In genomic region chr10:60389413-60390009, GRCh38 we compare ENCODE assay signal across 10 cellular contexts. TPM values are rescaled to one million over a fixed set of nuclear protein-coding genes. Genes with fewer than 3 reads are reported as not detected.
DNase-seq lines count a peak whose midpoint lies in the region; TF ChIP-seq lines count a peak whose summit lies in the region.
"Had no signal": no experiment of that assay in that cellular context is flagged by ENCODE, and none has a peak within 500 bp of the region (broad histone marks: within the 10 kb centered on the region; RNA-seq: fewer than 3 reads in every experiment).

ANK3 (minus strand) TSS chr10:60389875; CDS start chr10:60389538, 337 bp downstream.

- intact Hi-C loops in T-helper 1 cell treated with Interleukin-12 subunit alpha and Interleukin-12 subunit beta and Interleukin-4 antibody, amounts not matched to agents 30 ng/mL and 1 ng/mL, for 36 hours (cut with micrococcal nuclease): no loop called here

- H3K27ac ChIP-seq in cingulate gyrus (ENCODE audit: low read depth, low read length) (peak within 1 kb of the TSS; percentile 82), coronary artery (no peak within 1 kb of the TSS)

- peak within 1 kb of the TSS; percentile 53 for H3K27ac Mint-ChIP-seq in type B pancreatic cell
- H3K27ac Mint-ChIP-seq: activated naive CD8-positive, alpha-beta T cell had no signal

- no peaks in the 10 kb centered on the region for H3K36me3 Mint-ChIP-seq in type B pancreatic cell
- H3K36me3 Mint-ChIP-seq: activated naive CD8-positive, alpha-beta T cell had no signal

- no peak for DNase-seq in T-helper 1 cell
- no peak for DNase-seq in mucosa of gallbladder (ENCODE audit: low spot score)
- DNase-seq in type B pancreatic cell (ENCODE audit: extremely low spot score, unreplicated experiment): no peak
- no peak for DNase-seq in RPMI8226
- no peak for DNase-seq in DMS 273 (lab: John Stamatoyannopoulos, UW; ENCODE audit: unreplicated experiment)
- no peak for DNase-seq in coronary artery (ENCODE audit: low spot score)
- DNase-seq: stimulated activated CD4-positive, alpha-beta T cell treated with anti-CD3 and anti-CD28 coated beads, Interleukin-4, amount 100 ng/mL, for 1 hour had no signal

- H3K4me1 Mint-ChIP-seq in type B pancreatic cell (ENCODE audit: unreplicated experiment): peaks cover 33% of the 10 kb centered on the region

- no peaks in the 10 kb centered on the region for H3K9me3 Mint-ChIP-seq in type B pancreatic cell

- no peak for TF ChIP-seq CTCF in type B pancreatic cell (conservative IDR thresholded peaks at IDR 0.05)
- no peak for TF ChIP-seq CTCF in coronary artery (IDR thresholded peaks at IDR 0.05)

- no peak within 1 kb of the TSS for H3K4me3 ChIP-seq in coronary artery

- H3K27me3 Mint-ChIP-seq in type B pancreatic cell: no peaks in the 10 kb centered on the region
- H3K27me3 Mint-ChIP-seq: activated naive CD8-positive, alpha-beta T cell had no signal

- H3K4me3 Mint-ChIP-seq in type B pancreatic cell: peak within 1 kb of the TSS; percentile 62
- H3K4me3 Mint-ChIP-seq: activated naive CD8-positive, alpha-beta T cell had no signal

RNA-seq across cellular contexts. Expression of gene ANK3, which starts in this region (rescaled TPM):
- total RNA-seq in T-helper 1 cell treated with Interleukin-12 subunit alpha and Interleukin-12 subunit beta and Interleukin-4 antibody, amounts not matched to agents 30 ng/mL and 1 ng/mL, for 36 hours: 85.3 and 85.8 TPM in 2 replicates
- total RNA-seq in mucosa of gallbladder: 169 TPM
- total RNA-seq in type B pancreatic cell (ENCODE audit: low replicate concordance): 90.2 and 145 TPM in 2 replicates
